19 cellular contexts compared by ENCODE assay signal in the genomic region with DNA sequence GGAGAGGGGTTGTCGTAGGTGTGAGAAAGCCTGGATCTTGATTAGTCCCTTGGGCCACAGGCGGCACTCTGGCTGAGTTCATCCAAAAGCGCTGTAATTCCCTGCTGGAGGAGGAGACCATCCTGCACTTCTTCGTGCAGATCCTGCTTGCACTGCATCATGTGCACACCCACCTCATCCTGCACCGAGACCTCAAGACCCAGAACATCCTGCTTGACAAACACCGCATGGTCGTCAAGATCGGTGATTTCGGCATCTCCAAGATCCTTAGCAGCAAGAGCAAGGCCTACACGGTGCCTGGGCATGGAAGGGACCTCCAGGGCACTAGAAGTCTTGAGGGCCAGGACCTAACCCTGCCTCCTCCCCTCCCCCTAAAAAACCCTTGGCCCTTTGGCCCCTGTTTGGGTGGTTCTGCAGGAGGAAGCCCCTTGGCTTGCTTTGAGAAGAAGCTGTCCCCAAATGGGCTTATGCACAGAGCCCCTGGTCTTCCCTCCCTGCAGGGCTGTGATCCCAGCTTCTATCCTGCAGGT. TPM values are rescaled to one million over a fixed set of nuclear protein-coding genes. Genes with fewer than 3 reads are reported as not detected.
DNase-seq lines count a peak whose midpoint lies in the region; ATAC-seq, FAIRE-seq and TF ChIP-seq lines count a peak whose summit lies in the region.
"Had no signal": no experiment of that assay in that cellular context is flagged by ENCODE, and none has a peak within 500 bp of the region (broad histone marks: within the 10 kb centered on the region; RNA-seq: fewer than 3 reads in every experiment).

No MANE protein-coding gene starts in this region.

- H3K9me3 ChIP-seq in GM12878 (replicated peaks; ENCODE audit: control insufficient read depth, insufficient read depth, low read length) (peaks cover 6% of the 10 kb centered on the region; the same call in 2 of the 3 replicates), osteoblast (ENCODE audit: low read depth, low read length) (no peaks in the 10 kb centered on the region), tibial nerve (no peaks in the 10 kb centered on the region)
- H3K9me3 ChIP-seq: SK-N-SH had no signal

- H3K36me3 ChIP-seq in GM12878 (ENCODE audit: control insufficient read depth in 2 of 2, insufficient read depth in 2 of 2, low read length in 1 of 2), result peaks cover 0 to 3% of the 10 kb centered on the region in 2 experiments; a peak in 2 of 4 replicates
- no peaks in the 10 kb centered on the region for H3K36me3 ChIP-seq in osteoblast (ENCODE audit: insufficient read depth, low read length)
- peaks cover 0 to 4% (median 0%) of the 10 kb centered on the region in 3 donors for H3K36me3 ChIP-seq in tibial nerve

- H3K4me1 ChIP-seq in GM12878 (ENCODE audit: control insufficient read depth, insufficient read depth, low read length) (peaks cover 45% of the 10 kb centered on the region), osteoblast (ENCODE audit: insufficient read depth, low read length) (no peaks in the 10 kb centered on the region), tibial nerve (peaks cover 0 to 10% (median 4%) of the 10 kb centered on the region in 4 donors)

- TF ChIP-seq CTCF in activated CD8-positive, alpha-beta T cell treated with anti-CD3 and anti-CD28 coated beads for 36 hours (IDR thresholded peaks at IDR 0.05), result no peak
- TF ChIP-seq CTCF in GM12878 (IDR thresholded peaks at IDR 0.05 in 2 of 3, conservative IDR thresholded peaks at IDR 0.05 in 1 of 3; ENCODE audit: control insufficient read depth in 2 of 3, extremely low read depth in 1 of 3, insufficient read depth in 1 of 3, low read depth in 3 of 3, low read length in 3 of 3) (no peak), osteoblast (IDR thresholded peaks at IDR 0.05; ENCODE audit: extremely low read depth, low read depth, low read length) (no peak), nephron progenitor cell (IDR thresholded peaks at IDR 0.05) (no peak), tibial nerve (IDR thresholded peaks at IDR 0.05) (no peak)

- FAIRE-seq in GM12878 (lab: Jason Lieb, UNC), result no peak

- H3K27ac Mint-ChIP-seq in activated CD8-positive, alpha-beta T cell treated with anti-CD3 and anti-CD28 coated beads, Interleukin-2, amount 10 ng/mL, durations not matched to agents 7 days and 5 days, result peak overlapping the region; percentile 11
- no peak overlapping the region for H3K27ac Mint-ChIP-seq in activated CD8-positive, alpha-beta T cell treated with anti-CD3 and anti-CD28 coated beads for 36 hours
- H3K27ac Mint-ChIP-seq in IgD-negative memory B cell (peak overlapping the region in 2 of 3 donors; percentile 23 to 83), nephron progenitor cell (no peak overlapping the region)
- H3K27ac Mint-ChIP-seq: H9 had no signal

- H3K4me3 Mint-ChIP-seq in activated CD8-positive, alpha-beta T cell treated with anti-CD3 and anti-CD28 coated beads, Interleukin-2, amount 10 ng/mL, durations not matched to agents 7 days and 5 days, result no peak overlapping the region
- H3K4me3 Mint-ChIP-seq in activated CD8-positive, alpha-beta T cell treated with anti-CD3 and anti-CD28 coated beads for 36 hours, result no peak overlapping the region
- H3K4me3 Mint-ChIP-seq in IgD-negative memory B cell (peak overlapping the region in 2 of 4 donors; percentile 25 to 43), nephron progenitor cell (no peak overlapping the region)
- H3K4me3 Mint-ChIP-seq: H9 had no signal

- intact Hi-C loops in activated CD8-positive, alpha-beta T cell treated with anti-CD3 and anti-CD28 coated beads for 36 hours (cut with micrococcal nuclease), result no loop called here
- intact Hi-C loops in GM12878 (cut with micrococcal nuclease; ENCODE audit: unreplicated experiment), result no loop called here

- TF ChIP-seq RAD21 in GM12878 (IDR thresholded peaks at IDR 0.05; ENCODE audit: insufficient read depth, low read depth, low read length), result no peak

- SMC1A ChIA-PET in GM12878 (lab: Charles Lee; ENCODE audit: uncharacterized antibody, unreplicated experiment), result no interaction called here

- in situ Hi-C loops in GM12878 (cut with MboI), result loop anchor here (25.0 kb wide), 1 partner anchor 1272 kb away; a partner anchor contains a TSS

- peaks cover 2% of the 10 kb centered on the region for H3K9me3 Mint-ChIP-seq in activated CD8-positive, alpha-beta T cell treated with anti-CD3 and anti-CD28 coated beads, Interleukin-2, amount 10 ng/mL, durations not matched to agents 7 days and 5 days (ENCODE audit: insufficient read depth)
- peaks cover 3% of the 10 kb centered on the region for H3K9me3 Mint-ChIP-seq in activated CD8-positive, alpha-beta T cell treated with anti-CD3 and anti-CD28 coated beads for 36 hours
- H3K9me3 Mint-ChIP-seq in IgD-negative memory B cell, result no peaks in the 10 kb centered on the region
- no peaks in the 10 kb centered on the region for H3K9me3 Mint-ChIP-seq in nephron progenitor cell
- H3K9me3 Mint-ChIP-seq: H9 had no signal

- peaks cover 59% of the 10 kb centered on the region for H3K4me1 Mint-ChIP-seq in activated CD8-positive, alpha-beta T cell treated with anti-CD3 and anti-CD28 coated beads, Interleukin-2, amount 10 ng/mL, durations not matched to agents 7 days and 5 days (ENCODE audit: low read depth)
- H3K4me1 Mint-ChIP-seq in activated CD8-positive, alpha-beta T cell treated with anti-CD3 and anti-CD28 coated beads for 36 hours (ENCODE audit: low read depth), result peaks cover 37% of the 10 kb centered on the region
- H3K4me1 Mint-ChIP-seq in IgD-negative memory B cell, result peaks cover 19 to 40% (median 23%) of the 10 kb centered on the region in 3 donors
- peaks cover 16% of the 10 kb centered on the region for H3K4me1 Mint-ChIP-seq in nephron progenitor cell
- H3K4me1 Mint-ChIP-seq: H9 had no signal

- H3K4me2 ChIP-seq in GM12878 (ENCODE audit: control insufficient read depth, insufficient read depth), result peak overlapping the region; percentile 3; the same call in 1 of the 2 replicates
- H3K4me2 ChIP-seq in osteoblast (ENCODE audit: insufficient read depth, low read length), result no peak overlapping the region
- H3K4me2 ChIP-seq: KMS-11, SK-N-SH had no signal

- H3K36me3 Mint-ChIP-seq in activated CD8-positive, alpha-beta T cell treated with anti-CD3 and anti-CD28 coated beads, Interleukin-2, amount 10 ng/mL, durations not matched to agents 7 days and 5 days (ENCODE audit: low read depth), result peaks cover 15% of the 10 kb centered on the region
- peaks cover 10% of the 10 kb centered on the region for H3K36me3 Mint-ChIP-seq in activated CD8-positive, alpha-beta T cell treated with anti-CD3 and anti-CD28 coated beads for 36 hours (ENCODE audit: low read depth)
- H3K36me3 Mint-ChIP-seq in IgD-negative memory B cell, result peaks cover 8% of the 10 kb centered on the region
- peaks cover 10% of the 10 kb centered on the region for H3K36me3 Mint-ChIP-seq in nephron progenitor cell (ENCODE audit: low read depth)

- POLR2A ChIA-PET in activated CD8-positive, alpha-beta T cell treated with anti-CD3 and anti-CD28 coated beads, Interleukin-2, amount 10 ng/mL, durations not matched to agents 7 days and 5 days (lab: Charles Lee), result interaction anchor here (1.1 to 1.5 kb wide), 2 partner anchors 10 to 15 kb away, joined by 3 to 5 read pairs; a partner anchor contains a TSS
- POLR2A ChIA-PET in activated CD8-positive, alpha-beta T cell treated with anti-CD3 and anti-CD28 coated beads for 36 hours (lab: Charles Lee), result interaction anchor here (1.3 to 20.7 kb wide), 4 partner anchors 8 to 17 kb away, joined by 4 to 480 read pairs (median 6); a partner anchor contains a TSS
- POLR2A ChIA-PET in GM12878 (lab: Charles Lee), result interaction anchor here (0.6 to 17.2 kb wide), 5 partner anchors 8 to 215 kb away, joined by 3 to 485 read pairs (median 4); a partner anchor contains a TSS

- no peak for ATAC-seq in activated CD8-positive, alpha-beta T cell treated with anti-CD3 and anti-CD28 coated beads, Interleukin-2, amount 10 ng/mL, durations not matched to agents 7 days and 5 days
- ATAC-seq in activated CD8-positive, alpha-beta T cell treated with anti-CD3 and anti-CD28 coated beads for 36 hours, result no peak
- ATAC-seq in GM12878, result no peak
- no peak for ATAC-seq in GM21528 (IDR thresholded peaks at IDR 0.05; ENCODE audit: low FRiP score, unreplicated experiment)
- ATAC-seq: Right ventricle myocardium inferior had no signal

- RAD21 ChIA-PET in GM12878 (lab: Charles Lee; ENCODE audit: unreplicated experiment), result interaction anchor here (0.7 to 1.3 kb wide), 2 partner anchors 9 to 211 kb away, joined by 3 read pairs; no protein-coding TSS in a partner anchor

- no peaks in the 10 kb centered on the region for H3K27me3 Mint-ChIP-seq in activated CD8-positive, alpha-beta T cell treated with anti-CD3 and anti-CD28 coated beads, Interleukin-2, amount 10 ng/mL, durations not matched to agents 7 days and 5 days (ENCODE audit: low read depth)
- H3K27me3 Mint-ChIP-seq in activated CD8-positive, alpha-beta T cell treated with anti-CD3 and anti-CD28 coated beads for 36 hours, result no peaks in the 10 kb centered on the region
- H3K27me3 Mint-ChIP-seq in IgD-negative memory B cell (peaks cover 2% of the 10 kb centered on the region), nephron progenitor cell (ENCODE audit: low read depth, poor library complexity) (no peaks in the 10 kb centered on the region)

- no peaks in the 10 kb centered on the region for H4K20me1 ChIP-seq in GM12878 (ENCODE audit: control insufficient read depth, insufficient read depth)
- H4K20me1 ChIP-seq in osteoblast (ENCODE audit: insufficient read depth, low read length), result no peaks in the 10 kb centered on the region

- H3K27me3 ChIP-seq in GM12878 (replicated peaks in 1 of 2; ENCODE audit: control insufficient read depth in 2 of 2, insufficient read depth in 2 of 2, low read length in 1 of 2) (no peaks in the 10 kb centered on the region), osteoblast (ENCODE audit: insufficient read depth, low read length) (no peaks in the 10 kb centered on the region), tibial nerve (no peaks in the 10 kb centered on the region)

- no peak for DNase-seq in activated CD8-positive, alpha-beta T cell treated with anti-CD3 and anti-CD28 coated beads, Interleukin-2, amount 10 ng/mL, durations not matched to agents 7 days and 5 days
- no peak for DNase-seq in activated CD8-positive, alpha-beta T cell treated with anti-CD3 and anti-CD28 coated beads for 36 hours
- DNase-seq in GM12878 (ENCODE audit: low read depth, low spot score) (no peak), osteoblast (ENCODE audit: insufficient read length, low spot score, missing footprints) (peak; percentile 59), nephron progenitor cell (no peak), tibial nerve (ENCODE audit: low spot score in 2 of 2) (no peak)
- DNase-seq: C1 segment of cervical spinal cord, DMS 273 treated with DMSO at 0.1 percent for 48 hours, H9, NCI-H1436, NCI-H2029, NCI-H2171 treated with DMSO at 0.1 percent for 48 hours, NCI-H446 treated with DMSO at 0.1 percent for 48 hours, SK-N-SH had no signal

- no peak overlapping the region for H3K4me3 ChIP-seq in GM12878
- H3K4me3 ChIP-seq in osteoblast (ENCODE audit: insufficient read depth, low read length), result no peak overlapping the region
- no peak overlapping the region for H3K4me3 ChIP-seq in tibial nerve

- no peak for TF ChIP-seq POLR2A in GM12878 (IDR thresholded peaks at IDR 0.05; ENCODE audit: low read depth, low read length)
- TF ChIP-seq POLR2A in tibial nerve (IDR thresholded peaks at IDR 0.05), result no peak

- no TSS peak for BruUV-seq in GM12878 (replicated peaks; lab: Mats Ljungman, UMichigan)

- H3K27ac ChIP-seq in GM12878 (ENCODE audit: control insufficient read depth, insufficient read depth) (no peak overlapping the region), osteoblast (ENCODE audit: low read depth, low read length) (no peak overlapping the region), tibial nerve (no peak overlapping the region)
- H3K27ac ChIP-seq: 22Rv1, KMS-11 had no signal

- CTCF ChIA-PET in activated CD8-positive, alpha-beta T cell treated with anti-CD3 and anti-CD28 coated beads, Interleukin-2, amount 10 ng/mL, durations not matched to agents 7 days and 5 days (lab: Charles Lee), result interaction anchor here (1.5 to 1.7 kb wide), 2 partner anchors 8 to 15 kb away, joined by 7 to 15 read pairs; a partner anchor contains a TSS
- CTCF ChIA-PET in activated CD8-positive, alpha-beta T cell treated with anti-CD3 and anti-CD28 coated beads for 36 hours (lab: Charles Lee), result interaction anchor here (1.0 to 1.2 kb wide), 2 partner anchors 8 to 15 kb away, joined by 6 read pairs; a partner anchor contains a TSS
- CTCF ChIA-PET in GM12878 (lab: Yijun Ruan, JAX), result interaction anchor here (1.2 to 1.4 kb wide), 3 partner anchors 8 to 29 kb away, joined by 3 to 10 read pairs (median 5); no protein-coding TSS in a partner anchor

- no peak overlapping the region for H3K9ac ChIP-seq in GM12878 (ENCODE audit: control insufficient read depth, insufficient read depth, low read length)
- H3K9ac ChIP-seq: KMS-11, SK-N-SH had no signal

- H2AFZ ChIP-seq in GM12878 (ENCODE audit: control insufficient read depth, low read depth, low read length), result no peak overlapping the region
- no peak overlapping the region for H2AFZ ChIP-seq in osteoblast (ENCODE audit: low read length)

- H3K79me2 ChIP-seq in GM12878 (ENCODE audit: control insufficient read depth, insufficient read depth, low read length) (peaks cover 13% of the 10 kb centered on the region), osteoblast (ENCODE audit: insufficient read depth, low read length) (no peaks in the 10 kb centered on the region)

- TF ChIP-seq EP300 in GM12878 (IDR thresholded peaks at IDR 0.05; ENCODE audit: borderline replicate concordance in 1 of 2, control insufficient read depth in 1 of 2, low read depth in 2 of 2, low read length in 2 of 2), result no peak
- no peak for TF ChIP-seq EP300 in tibial nerve (IDR thresholded peaks at IDR 0.05)

- 81% methylated on average over 10 of the region's 10 CpGs for WGBS in GM12878 (ENCODE audit: insufficient coverage, insufficient replicate concordance, low lambda C conversion rate, missing lambda C conversion rate)
- WGBS in tibial nerve, 2 donors, result 85% methylated on average over 10 of the region's 10 CpGs

RNA-seq across cellular contexts. Expression of a gene that starts 6.2 kb away (rescaled TPM):
- total RNA-seq in activated CD8-positive, alpha-beta T cell treated with anti-CD3 and anti-CD28 coated beads, Interleukin-2, amount 10 ng/mL, durations not matched to agents 7 days and 5 days, result 1 to 10 TPM; 4.8 to 5.0 TPM
- 1 to 10 TPM; 3.6 to 3.9 TPM for total RNA-seq in activated CD8-positive, alpha-beta T cell treated with anti-CD3 and anti-CD28 coated beads for 36 hours
- polyA plus RNA-seq in IgD-negative memory B cell (18.6 TPM), GM12878 (2011; rRNA removed) (7.9 and 13.2 TPM in 2 replicates), GM12878 (2014; fragmentation: Illumina TruSeq; extraction: Trizol) (7.5 and 8.5 TPM in 2 replicates), GM12878 (2014; fragmentation: Nextera tagmentation; extraction: Ambion mirVana) (1 to 10 TPM; 2.3 to 2.9 TPM), GM12878 (2014; rRNA removed) (14.3 and 15.1 TPM in 2 replicates), GM12878 (2016; fragmentation: Nextera tagmentation; extraction: Ambion mirVana) (10 to 100 TPM; 11.2 to 13.9 TPM)
- 22.0 and 27.2 TPM in 2 replicates for total RNA-seq in GM12878 (2013; cell fraction: nucleolus; rRNA removed)
- total RNA-seq in GM12878 (2014; rRNA removed) (8.8 and 10.5 TPM in 2 replicates), GM12878 (2014; rRNA removed; fragmentation: Illumina TruSeq; extraction: Trizol) (6.0 and 6.7 TPM in 2 replicates), GM12878 (2021) (10.1 and 11.0 TPM in 2 replicates), osteoblast (6.2 and 7.2 TPM in 2 replicates), tibial nerve (1 to 10 TPM; 2.8 to 6.0 (median 3.5) TPM)
- polyA plus RNA-seq in GM12878 (2011; ENCODE audit: low read depth), result 6.5 TPM
- 16.7 and 21.7 TPM in 2 replicates for polyA plus RNA-seq in GM12878 (2011; cell fraction: cytosol; rRNA removed)
- polyA plus RNA-seq in GM12878 (2011; cell fraction: nucleus; rRNA removed), result 24.8 and 26.2 TPM in 2 replicates
- polyA plus RNA-seq in GM12878 (2012), result 8.7 and 9.6 TPM in 2 replicates
- 14.9 and 20.8 TPM in 2 replicates for polyA minus RNA-seq in GM12878 (2011; rRNA and poly(A)+ RNA removed)
- 4.0 and 4.4 TPM in 2 replicates for polyA minus RNA-seq in GM12878 (2011; cell fraction: cytosol; rRNA and poly(A)+ RNA removed)
- polyA minus RNA-seq in GM12878 (2011; cell fraction: nucleus; rRNA and poly(A)+ RNA removed), result 11.1 and 21.9 TPM in 2 replicates

RNA-seq across cellular contexts. Expression of a gene that starts 8.7 kb away (rescaled TPM):
- total RNA-seq in activated CD8-positive, alpha-beta T cell treated with anti-CD3 and anti-CD28 coated beads, Interleukin-2, amount 10 ng/mL, durations not matched to agents 7 days and 5 days, result 1 to 10 TPM; 2.8 to 3.0 TPM
- 1 to 10 TPM; 6.5 to 8.7 TPM for total RNA-seq in activated CD8-positive, alpha-beta T cell treated with anti-CD3 and anti-CD28 coated beads for 36 hours
- polyA plus RNA-seq in IgD-negative memory B cell, result 0.49 TPM
- 1.9 and 4.3 TPM in 2 replicates for total RNA-seq in GM12878 (2013; cell fraction: nucleolus; rRNA removed)
- total RNA-seq in GM12878 (2014; rRNA removed), result 8.6 and 10.6 TPM in 2 replicates
- total RNA-seq in GM12878 (2014; rRNA removed; fragmentation: Illumina TruSeq; extraction: Trizol), result 7.2 and 7.6 TPM in 2 replicates
- total RNA-seq in GM12878 (2021), result 7.3 and 7.6 TPM in 2 replicates
- 3.3 TPM for polyA plus RNA-seq in GM12878 (2011; ENCODE audit: low read depth)
- 2.1 and 4.0 TPM in 2 replicates for polyA plus RNA-seq in GM12878 (2011; rRNA removed)
- 4.1 and 4.2 TPM in 2 replicates for polyA plus RNA-seq in GM12878 (2011; cell fraction: cytosol; rRNA removed)
- 5.1 and 5.7 TPM in 2 replicates for polyA plus RNA-seq in GM12878 (2011; cell fraction: nucleus; rRNA removed)
- polyA plus RNA-seq in GM12878 (2012), result 5.3 and 8.7 TPM in 2 replicates
- polyA plus RNA-seq in GM12878 (2014; fragmentation: Illumina TruSeq; extraction: Trizol), result 7.8 TPM in 2 replicates
- polyA plus RNA-seq in GM12878 (2014; fragmentation: Nextera tagmentation; extraction: Ambion mirVana), result 1 to 10 TPM; 2.9 to 7.1 TPM
- 13.6 and 14.6 TPM in 2 replicates for polyA plus RNA-seq in GM12878 (2014; rRNA removed)
- polyA plus RNA-seq in GM12878 (2016; fragmentation: Nextera tagmentation; extraction: Ambion mirVana), result 10 to 100 TPM; 14.9 to 19.8 TPM
- polyA minus RNA-seq in GM12878 (2011; rRNA and poly(A)+ RNA removed), result 5.4 and 5.5 TPM in 2 replicates
- 2.8 and 5.5 TPM in 2 replicates for polyA minus RNA-seq in GM12878 (2011; cell fraction: cytosol; rRNA and poly(A)+ RNA removed)
- polyA minus RNA-seq in GM12878 (2011; cell fraction: nucleus; rRNA and poly(A)+ RNA removed), result 4.8 and 6.9 TPM in 2 replicates
- total RNA-seq in osteoblast, result 3.2 and 4.0 TPM in 2 replicates
- total RNA-seq in tibial nerve, result 1 to 10 TPM in 1 of 4 donors, under 1 TPM in 1, not detected in 2; 0.44 to 1.2 TPM

RNA-seq across cellular contexts. Expression of a gene that starts 9.0 kb away (rescaled TPM):
- 10 to 100 TPM; 66.0 to 78.4 TPM for total RNA-seq in activated CD8-positive, alpha-beta T cell treated with anti-CD3 and anti-CD28 coated beads, Interleukin-2, amount 10 ng/mL, durations not matched to agents 7 days and 5 days
- 100 to 1,000 TPM; 140 to 151 TPM for total RNA-seq in activated CD8-positive, alpha-beta T cell treated with anti-CD3 and anti-CD28 coated beads for 36 hours
- polyA plus RNA-seq in IgD-negative memory B cell, result 13.8 TPM
- total RNA-seq in GM12878 (2013; cell fraction: nucleolus; rRNA removed), result 116 and 127 TPM in 2 replicates
- 134 and 151 TPM in 2 replicates for total RNA-seq in GM12878 (2014; rRNA removed)
- total RNA-seq in GM12878 (2014; rRNA removed; fragmentation: Illumina TruSeq; extraction: Trizol), result 56.3 and 61.7 TPM in 2 replicates
- total RNA-seq in GM12878 (2021), result 171 and 197 TPM in 2 replicates
- polyA plus RNA-seq in GM12878 (2011; ENCODE audit: low read depth), result 40.9 TPM
- 28.0 and 71.2 TPM in 2 replicates for polyA plus RNA-seq in GM12878 (2011; rRNA removed)
- 108 and 124 TPM in 2 replicates for polyA plus RNA-seq in GM12878 (2011; cell fraction: cytosol; rRNA removed)
- 437 and 490 TPM in 2 replicates for polyA plus RNA-seq in GM12878 (2011; cell fraction: nucleus; rRNA removed)
- 86.4 and 93.9 TPM in 2 replicates for polyA plus RNA-seq in GM12878 (2012)
- 30.6 and 73.8 TPM in 2 replicates for polyA plus RNA-seq in GM12878 (2014; fragmentation: Illumina TruSeq; extraction: Trizol)
- 1 to 10 TPM; 3.7 to 8.2 TPM for polyA plus RNA-seq in GM12878 (2014; fragmentation: Nextera tagmentation; extraction: Ambion mirVana)
- 152 and 164 TPM in 2 replicates for polyA plus RNA-seq in GM12878 (2014; rRNA removed)
- 10 to 100 TPM; 46.2 to 56.6 TPM for polyA plus RNA-seq in GM12878 (2016; fragmentation: Nextera tagmentation; extraction: Ambion mirVana)
- 70.6 and 117 TPM in 2 replicates for polyA minus RNA-seq in GM12878 (2011; rRNA and poly(A)+ RNA removed)
- polyA minus RNA-seq in GM12878 (2011; cell fraction: cytosol; rRNA and poly(A)+ RNA removed), result 66.7 and 75.6 TPM in 2 replicates
- polyA minus RNA-seq in GM12878 (2011; cell fraction: nucleus; rRNA and poly(A)+ RNA removed), result 163 and 248 TPM in 2 replicates
- 36.8 and 47.0 TPM in 2 replicates for total RNA-seq in osteoblast
- 10 to 100 TPM; 18.4 to 42.8 (median 30.0) TPM for total RNA-seq in tibial nerve

RNA-seq across cellular contexts. Expression of a gene that starts 15.0 kb away (rescaled TPM):
- total RNA-seq in activated CD8-positive, alpha-beta T cell treated with anti-CD3 and anti-CD28 coated beads, Interleukin-2, amount 10 ng/mL, durations not matched to agents 7 days and 5 days, result 1,000 to 10,000 TPM; 1,988 to 2,040 TPM
- 1,000 to 10,000 TPM; 2,633 to 2,644 TPM for total RNA-seq in activated CD8-positive, alpha-beta T cell treated with anti-CD3 and anti-CD28 coated beads for 36 hours
- polyA plus RNA-seq in IgD-negative memory B cell (6,180 TPM), GM12878 (2011; rRNA removed) (2,740 and 3,357 TPM in 2 replicates), GM12878 (2014; fragmentation: Illumina TruSeq; extraction: Trizol) (1,904 and 2,135 TPM in 2 replicates), GM12878 (2014; fragmentation: Nextera tagmentation; extraction: Ambion mirVana) (over 10,000 TPM in 1 of 2 experiments, 1,000 to 10,000 TPM in 1; 8,970 to 10,319 TPM), GM12878 (2014; rRNA removed) (1,318 and 1,377 TPM in 2 replicates), GM12878 (2016; fragmentation: Nextera tagmentation; extraction: Ambion mirVana) (1,000 to 10,000 TPM; 2,984 to 3,180 TPM)
- total RNA-seq in GM12878 (2013; cell fraction: nucleolus; rRNA removed), result 169 and 204 TPM in 2 replicates
- total RNA-seq in GM12878 (2014; rRNA removed) (1,231 and 1,339 TPM in 2 replicates), GM12878 (2014; rRNA removed; fragmentation: Illumina TruSeq; extraction: Trizol) (1,926 and 2,065 TPM in 2 replicates), GM12878 (2021) (2,908 and 3,018 TPM in 2 replicates), osteoblast (428 and 494 TPM in 2 replicates), tibial nerve (100 to 1,000 TPM; 431 to 573 (median 517) TPM)
- 6,212 TPM for polyA plus RNA-seq in GM12878 (2011; ENCODE audit: low read depth)
- 779 and 1,073 TPM in 2 replicates for polyA plus RNA-seq in GM12878 (2011; cell fraction: cytosol; rRNA removed)
- polyA plus RNA-seq in GM12878 (2011; cell fraction: nucleus; rRNA removed), result 561 and 573 TPM in 2 replicates
- polyA plus RNA-seq in GM12878 (2012), result 4,003 and 4,409 TPM in 2 replicates
- polyA minus RNA-seq in GM12878 (2011; rRNA and poly(A)+ RNA removed), result 1,547 and 2,710 TPM in 2 replicates
- 624 and 701 TPM in 2 replicates for polyA minus RNA-seq in GM12878 (2011; cell fraction: cytosol; rRNA and poly(A)+ RNA removed)
- polyA minus RNA-seq in GM12878 (2011; cell fraction: nucleus; rRNA and poly(A)+ RNA removed), result 176 and 252 TPM in 2 replicates

RNA-seq across cellular contexts. Expression of a gene that starts 17.1 kb away (rescaled TPM):
- 10 to 100 TPM in 1 of 2 experiments, 1 to 10 TPM in 1; 10.0 to 12.7 TPM for total RNA-seq in activated CD8-positive, alpha-beta T cell treated with anti-CD3 and anti-CD28 coated beads, Interleukin-2, amount 10 ng/mL, durations not matched to agents 7 days and 5 days
- total RNA-seq in activated CD8-positive, alpha-beta T cell treated with anti-CD3 and anti-CD28 coated beads for 36 hours, result 10 to 100 TPM in 1 of 2 experiments, 1 to 10 TPM in 1; 9.8 to 14.4 TPM
- polyA plus RNA-seq in IgD-negative memory B cell (6.7 TPM), GM12878 (2011; rRNA removed) (0.16 and 0.37 TPM in 2 replicates), GM12878 (2014; fragmentation: Illumina TruSeq; extraction: Trizol) (35.7 and 39.0 TPM in 2 replicates), GM12878 (2014; fragmentation: Nextera tagmentation; extraction: Ambion mirVana) (10 to 100 TPM; 14.4 to 32.6 TPM), GM12878 (2014; rRNA removed) (37.5 and 47.7 TPM in 2 replicates), GM12878 (2016; fragmentation: Nextera tagmentation; extraction: Ambion mirVana) (10 to 100 TPM; 30.9 to 37.4 TPM)
- 10.7 and 13.3 TPM in 2 replicates for total RNA-seq in GM12878 (2013; cell fraction: nucleolus; rRNA removed)
- total RNA-seq in GM12878 (2014; rRNA removed) (40.2 and 46.4 TPM in 2 replicates), GM12878 (2014; rRNA removed; fragmentation: Illumina TruSeq; extraction: Trizol) (24.2 and 26.9 TPM in 2 replicates), GM12878 (2021) (28.8 and 33.0 TPM in 2 replicates), osteoblast (176 and 186 TPM in 2 replicates), tibial nerve (100 to 1,000 TPM; 189 to 298 (median 196) TPM)
- 16.5 TPM for polyA plus RNA-seq in GM12878 (2011; ENCODE audit: low read depth)
- polyA plus RNA-seq in GM12878 (2011; cell fraction: cytosol; rRNA removed), result 0.23 and 0.31 TPM in 2 replicates
- polyA plus RNA-seq in GM12878 (2011; cell fraction: nucleus; rRNA removed), result 0.69 and 0.75 TPM in 2 replicates
- polyA plus RNA-seq in GM12878 (2012), result 13.1 and 17.7 TPM in 2 replicates
- not detected in 2 replicates for polyA minus RNA-seq in GM12878 (2011; rRNA and poly(A)+ RNA removed)
- polyA minus RNA-seq in GM12878 (2011; cell fraction: cytosol; rRNA and poly(A)+ RNA removed), result 4.1 and 4.9 TPM in 2 replicates
- polyA minus RNA-seq in GM12878 (2011; cell fraction: nucleus; rRNA and poly(A)+ RNA removed), result 0.48 and 0.86 TPM in 2 replicates

Comparison
In these comparisons a context has a peak if more than half of its experiments do, and no peak if none do; other contexts are left out.
1. H3K27ac Mint-ChIP-seq: peak in activated CD8-positive, alpha-beta T cell treated with anti-CD3 and anti-CD28 coated beads, Interleukin-2, amount 10 ng/mL, durations not matched to agents 7 days and 5 days (single experiment) and IgD-negative memory B cell (2 of 3); none in activated CD8-positive, alpha-beta T cell treated with anti-CD3 and anti-CD28 coated beads for 36 hours (single experiment) and nephron progenitor cell (single experiment).